In genomic region chr9:70021026-70021571, GRCh38 we compare ENCODE assay signal across 9 cellular contexts. TPM values are rescaled to one million over a fixed set of nuclear protein-coding genes. Genes with fewer than 3 reads are reported as not detected.
DNase-seq lines count a peak whose midpoint lies in the region; ATAC-seq and TF ChIP-seq lines count a peak whose summit lies in the region.
"Had no signal": no experiment of that assay in that cellular context is flagged by ENCODE, and none has a peak within 500 bp of the region (broad histone marks: within the 10 kb centered on the region; RNA-seq: fewer than 3 reads in every experiment).

No MANE protein-coding gene starts in this region.

- intact Hi-C loops in head of caudate nucleus (cut with DNase I) = no loop called here
- intact Hi-C loops in stomach (cut with DNase I; ENCODE audit: low total_unique reads) = no loop called here
- intact Hi-C loops in tibial artery (cut with DNase I; ENCODE audit: low total_unique reads) = no loop called here

- ATAC-seq in GM21360 (IDR thresholded peaks at IDR 0.05; ENCODE audit: unreplicated experiment) = no peak
- ATAC-seq: stimulated activated naive CD8-positive, alpha-beta T cell treated with anti-CD3 and anti-CD28 coated beads, Interleukin-15, amount 100 ng/mL, for 72 hours had no signal

- H3K9me3 ChIP-seq in adipocyte (ENCODE audit: control insufficient read depth, low read length) (no peaks in the 10 kb centered on the region), stomach (peaks cover 0 to 3% (median 0%) of the 10 kb centered on the region in 4 donors), tibial artery (no peaks in the 10 kb centered on the region), suprapubic skin (no peaks in the 10 kb centered on the region)

- H3K9ac ChIP-seq in adipocyte (ENCODE audit: low read length) = no peak overlapping the region

- TF ChIP-seq POLR2A in stomach (IDR thresholded peaks at IDR 0.05) (no peak), suprapubic skin (IDR thresholded peaks at IDR 0.05) (no peak)

- peaks cover 10% of the 10 kb centered on the region for H3K4me1 ChIP-seq in adipocyte (ENCODE audit: control insufficient read depth, insufficient read depth, low read length)
- no peaks in the 10 kb centered on the region for H3K4me1 ChIP-seq in stomach
- H3K4me1 ChIP-seq in tibial artery = no peaks in the 10 kb centered on the region
- H3K4me1 ChIP-seq in suprapubic skin = no peaks in the 10 kb centered on the region

- 59 to 73% (median 68%) methylated on average over 5 of the region's 5 CpGs for WGBS in stomach, 5 donors
- 37% methylated on average over 5 of the region's 5 CpGs for WGBS in suprapubic skin

- no peaks in the 10 kb centered on the region for H3K27me3 ChIP-seq in adipocyte (replicated peaks; ENCODE audit: control insufficient read depth, insufficient read depth, low read length)
- H3K27me3 ChIP-seq in stomach = no peaks in the 10 kb centered on the region
- no peaks in the 10 kb centered on the region for H3K27me3 ChIP-seq in tibial artery
- H3K27me3 ChIP-seq in suprapubic skin = no peaks in the 10 kb centered on the region

- H3K27ac ChIP-seq in stomach (no peak overlapping the region), tibial artery (no peak overlapping the region), suprapubic skin (no peak overlapping the region)
- H3K27ac ChIP-seq: skin epidermis had no signal

- H3K4me3 ChIP-seq in adipocyte (ENCODE audit: low read length) (no peak overlapping the region), stomach (no peak overlapping the region), tibial artery (no peak overlapping the region), suprapubic skin (no peak overlapping the region)
- H3K4me3 ChIP-seq: skin epidermis had no signal

- no peak for TF ChIP-seq EP300 in stomach (IDR thresholded peaks at IDR 0.05)
- no peak for TF ChIP-seq EP300 in suprapubic skin (IDR thresholded peaks at IDR 0.05)

- H3K36me3 ChIP-seq in adipocyte (ENCODE audit: control insufficient read depth, insufficient read depth, low read length, severe bottlenecking) (no peaks in the 10 kb centered on the region), stomach (no peaks in the 10 kb centered on the region), tibial artery (no peaks in the 10 kb centered on the region), suprapubic skin (no peaks in the 10 kb centered on the region)

- TF ChIP-seq CTCF in stomach (IDR thresholded peaks at IDR 0.05) (no peak), tibial artery (IDR thresholded peaks at IDR 0.05) (no peak), suprapubic skin (IDR thresholded peaks at IDR 0.05) (no peak)

- DNase-seq in HCEC 1CT (peak; percentile 92), adipocyte (ENCODE audit: low read depth) (peak; percentile 74), head of caudate nucleus (peak in 41 of 42 donors; percentile 31 to 89 (median 70)), stomach (peak; percentile 35), tibial artery (no peak), suprapubic skin (ENCODE audit: low spot score in 2 of 2) (no peak)
- DNase-seq: stimulated activated naive CD8-positive, alpha-beta T cell treated with anti-CD3 and anti-CD28 coated beads, Interleukin-15, amount 100 ng/mL, for 72 hours had no signal

RNA-seq across cellular contexts. Expression of gene MAMDC2, which starts 22.5 kb away (rescaled TPM):
- total RNA-seq in stomach (10 to 100 TPM in 4 of 5 donors, 1 to 10 TPM in 1; 7.2 to 91.4 (median 42.4) TPM), suprapubic skin (10 to 100 TPM in 2 of 4 donors, 1 to 10 TPM in 2; 4.1 to 17.3 (median 9.3) TPM)
- polyA plus RNA-seq in stomach = 10 to 100 TPM in 2 of 3 donors, 1 to 10 TPM in 1; 7.0 to 16.2 (median 12.0) TPM

Comparison
In these comparisons a context has a peak if more than half of its experiments do, and no peak if none do; other contexts are left out.
1. DNase-seq: peak in HCEC 1CT (single experiment), adipocyte (single experiment), head of caudate nucleus (41 of 42) and stomach (single experiment); none in tibial artery (0 of 2) and suprapubic skin (0 of 2).